ENCODE assay signal across 17 cellular contexts in genomic region chr17:3895354-3895753, GRCh38. TPM values are rescaled to one million over a fixed set of nuclear protein-coding genes. Genes with fewer than 3 reads are reported as not detected.
DNase-seq lines count a peak whose midpoint lies in the region; ATAC-seq and TF ChIP-seq lines count a peak whose summit lies in the region.
"Had no signal": no experiment of that assay in that cellular context is flagged by ENCODE, and none has a peak within 500 bp of the region (broad histone marks: within the 10 kb centered on the region; RNA-seq: fewer than 3 reads in every experiment).

No MANE protein-coding gene starts in this region.

- H3K27ac Mint-ChIP-seq in T-helper 2 cell treated with Interferon-gamma antibody and Interleukin-4, amounts not matched to agents 5 μg/mL and 100 μg/mL, for 36 hours = peak overlapping the region; percentile 19
- H3K27ac Mint-ChIP-seq in chondrocyte (ENCODE audit: unreplicated experiment) (peak overlapping the region; percentile 80), nephron (peak overlapping the region; percentile 31 to 79 (median 61))
- H3K27ac Mint-ChIP-seq in activated CD8-positive, alpha-beta memory T cell treated with anti-CD3 and anti-CD28 coated beads, Interleukin-2, amount 10 ng/mL, durations not matched to agents 7 days and 5 days = no peak overlapping the region
- H3K27ac Mint-ChIP-seq: GM23338 had no signal

- no peaks in the 10 kb centered on the region for H3K9me3 Mint-ChIP-seq in T-helper 2 cell treated with Interferon-gamma antibody and Interleukin-4, amounts not matched to agents 5 μg/mL and 100 μg/mL, for 36 hours
- H3K9me3 Mint-ChIP-seq in chondrocyte (ENCODE audit: low read depth) (no peaks in the 10 kb centered on the region), nephron (no peaks in the 10 kb centered on the region)
- no peaks in the 10 kb centered on the region for H3K9me3 Mint-ChIP-seq in activated CD8-positive, alpha-beta memory T cell treated with anti-CD3 and anti-CD28 coated beads, Interleukin-2, amount 10 ng/mL, durations not matched to agents 7 days and 5 days (ENCODE audit: low read depth)
- H3K9me3 Mint-ChIP-seq: activated T-cell treated with anti-CD3 and anti-CD28 coated beads, Interleukin-2, amount 50 U/mL, for 4 hours; immature natural killer cell had no signal

- intact Hi-C loops in tibial artery (cut with DNase I; ENCODE audit: low total_unique reads) = no loop called here

- H3K27ac ChIP-seq in tibial artery = peak overlapping the region; percentile 20 to 64

- H3K36me3 Mint-ChIP-seq in T-helper 2 cell treated with Interferon-gamma antibody and Interleukin-4, amounts not matched to agents 5 μg/mL and 100 μg/mL, for 36 hours (ENCODE audit: low read depth) = no peaks in the 10 kb centered on the region
- no peaks in the 10 kb centered on the region for H3K36me3 Mint-ChIP-seq in chondrocyte (ENCODE audit: low read depth)
- no peaks in the 10 kb centered on the region for H3K36me3 Mint-ChIP-seq in nephron (ENCODE audit: low read depth)
- H3K36me3 Mint-ChIP-seq in activated CD8-positive, alpha-beta memory T cell treated with anti-CD3 and anti-CD28 coated beads, Interleukin-2, amount 10 ng/mL, durations not matched to agents 7 days and 5 days = no peaks in the 10 kb centered on the region
- H3K36me3 Mint-ChIP-seq: immature natural killer cell had no signal

- peaks cover 5% of the 10 kb centered on the region for H3K27me3 Mint-ChIP-seq in T-helper 2 cell treated with Interferon-gamma antibody and Interleukin-4, amounts not matched to agents 5 μg/mL and 100 μg/mL, for 36 hours (ENCODE audit: low read depth)
- no peaks in the 10 kb centered on the region for H3K27me3 Mint-ChIP-seq in chondrocyte (ENCODE audit: low read depth)
- peaks cover 7% of the 10 kb centered on the region for H3K27me3 Mint-ChIP-seq in nephron (ENCODE audit: low read depth)
- H3K27me3 Mint-ChIP-seq in activated CD8-positive, alpha-beta memory T cell treated with anti-CD3 and anti-CD28 coated beads, Interleukin-2, amount 10 ng/mL, durations not matched to agents 7 days and 5 days = peaks cover 7% of the 10 kb centered on the region

- peaks cover 0 to 29% (median 22%) of the 10 kb centered on the region in 3 donors for H3K36me3 ChIP-seq in tibial artery

- no peak for TF ChIP-seq CTCF in chondrocyte (IDR thresholded peaks at IDR 0.05)
- TF ChIP-seq CTCF in nephron (IDR thresholded peaks at IDR 0.05; ENCODE audit: unreplicated experiment in 3 of 3) = no peak
- TF ChIP-seq CTCF in tibial artery (IDR thresholded peaks at IDR 0.05) = no peak

- peaks cover 20% of the 10 kb centered on the region for H3K4me1 Mint-ChIP-seq in T-helper 2 cell treated with Interferon-gamma antibody and Interleukin-4, amounts not matched to agents 5 μg/mL and 100 μg/mL, for 36 hours (ENCODE audit: low read depth)
- H3K4me1 Mint-ChIP-seq in chondrocyte (ENCODE audit: low read depth) (peaks cover 39% of the 10 kb centered on the region), nephron (peaks cover 43% of the 10 kb centered on the region)
- H3K4me1 Mint-ChIP-seq in activated CD8-positive, alpha-beta memory T cell treated with anti-CD3 and anti-CD28 coated beads, Interleukin-2, amount 10 ng/mL, durations not matched to agents 7 days and 5 days = peaks cover 23% of the 10 kb centered on the region

- peaks cover 0 to 56% (median 43%) of the 10 kb centered on the region in 4 donors for H3K4me1 ChIP-seq in tibial artery

- no peaks in the 10 kb centered on the region for H3K27me3 ChIP-seq in tibial artery
- H3K27me3 ChIP-seq: dorsolateral prefrontal cortex had no signal

- CTCF ChIA-PET in activated CD8-positive, alpha-beta memory T cell treated with anti-CD3 and anti-CD28 coated beads, Interleukin-2, amount 10 ng/mL, durations not matched to agents 7 days and 5 days (lab: Charles Lee) = interaction anchor here (4.3 to 5.2 kb wide), 2 partner anchors 19 to 31 kb away, joined by 15 to 26 read pairs; no protein-coding TSS in a partner anchor

- DNase-seq in T-helper 2 cell treated with Interferon-gamma antibody and Interleukin-4, amounts not matched to agents 5 μg/mL and 100 μg/mL, for 36 hours (ENCODE audit: low spot score) = no peak
- DNase-seq in T-helper 2 cell (no peak), chondrocyte (ENCODE audit: low spot score) (no peak), tibial artery (no peak), NCI-H1436 treated with DMSO at 0.1 percent for 48 hours (lab: John Stamatoyannopoulos, UW) (no peak)
- DNase-seq in stimulated activated CD4-positive, alpha-beta T cell treated with anti-CD3 and anti-CD28 coated beads, Interleukin-2, amount 100 ng/mL, for 48 hours = no peak
- no peak for DNase-seq in activated CD8-positive, alpha-beta memory T cell treated with anti-CD3 and anti-CD28 coated beads, Interleukin-2, amount 10 ng/mL, durations not matched to agents 7 days and 5 days
- DNase-seq: activated CD4-positive, CD25-positive, alpha-beta regulatory T cell treated with anti-CD3 and anti-CD28 coated beads, Interleukin-2, amount 50 U/mL, for 72 hours; activated T-cell treated with anti-CD3 and anti-CD28 coated beads, Interleukin-2, amount 50 U/mL, for 4 hours; dorsolateral prefrontal cortex; immature natural killer cell; Kasumi-1; NCI-H1694; NCI-H510A treated with DMSO at 0.1 percent for 48 hours; stimulated activated CD4-positive, alpha-beta T cell treated with anti-CD3 and anti-CD28 coated beads, Interleukin-4, amount 100 ng/mL, for 1 hour had no signal

- H3K9me3 ChIP-seq in tibial artery = no peaks in the 10 kb centered on the region

- H3K4me3 ChIP-seq in tibial artery = no peak overlapping the region
- H3K4me3 ChIP-seq: dorsolateral prefrontal cortex, GM23338 had no signal

- no peak overlapping the region for H3K4me3 Mint-ChIP-seq in T-helper 2 cell treated with Interferon-gamma antibody and Interleukin-4, amounts not matched to agents 5 μg/mL and 100 μg/mL, for 36 hours
- no peak overlapping the region for H3K4me3 Mint-ChIP-seq in chondrocyte (ENCODE audit: unreplicated experiment)
- peak overlapping the region in 1 of 3 experiments; percentile 1 for H3K4me3 Mint-ChIP-seq in nephron
- H3K4me3 Mint-ChIP-seq in activated CD8-positive, alpha-beta memory T cell treated with anti-CD3 and anti-CD28 coated beads, Interleukin-2, amount 10 ng/mL, durations not matched to agents 7 days and 5 days = no peak overlapping the region
- H3K4me3 Mint-ChIP-seq: activated T-cell treated with anti-CD3 and anti-CD28 coated beads, Interleukin-2, amount 50 U/mL, for 4 hours; GM23338; immature natural killer cell had no signal

- ATAC-seq in activated CD8-positive, alpha-beta memory T cell treated with anti-CD3 and anti-CD28 coated beads, Interleukin-2, amount 10 ng/mL, durations not matched to agents 7 days and 5 days = no peak
- ATAC-seq: activated T-cell treated with anti-CD3 and anti-CD28 coated beads, Interleukin-2, amount 50 U/mL, for 4 hours; GM23338 had no signal

RNA-seq across cellular contexts. Expression of gene CAMKK1, which starts 2.5 kb away (rescaled TPM):
- 5.0 to 8.0 TPM (median 5.1 TPM) in 3 replicates for total RNA-seq in chondrocyte
- total RNA-seq in activated CD8-positive, alpha-beta memory T cell treated with anti-CD3 and anti-CD28 coated beads, Interleukin-2, amount 10 ng/mL, durations not matched to agents 7 days and 5 days = 1 to 10 TPM; 1.8 TPM

RNA-seq across cellular contexts. Expression of gene P2RX1, which starts 20.9 kb away (rescaled TPM):
- not detected in 3 replicates for total RNA-seq in chondrocyte
- under 1 TPM; 0.58 to 0.61 TPM for total RNA-seq in activated CD8-positive, alpha-beta memory T cell treated with anti-CD3 and anti-CD28 coated beads, Interleukin-2, amount 10 ng/mL, durations not matched to agents 7 days and 5 days

RNA-seq across cellular contexts. Expression of gene NCBP3, which starts 49.3 kb away (rescaled TPM):
- 31.3 to 34.8 TPM (median 33.7 TPM) in 3 replicates for total RNA-seq in chondrocyte
- total RNA-seq in activated CD8-positive, alpha-beta memory T cell treated with anti-CD3 and anti-CD28 coated beads, Interleukin-2, amount 10 ng/mL, durations not matched to agents 7 days and 5 days = 10 to 100 TPM; 46.3 to 48.7 TPM
